ENCODE assay signal across 9 cellular contexts in genomic region chr9:114677418-114677817, GRCh38. TPM values are rescaled to one million over a fixed set of nuclear protein-coding genes. Genes with fewer than 3 reads are reported as not detected.
DNase-seq lines count a peak whose midpoint lies in the region; ATAC-seq and TF ChIP-seq lines count a peak whose summit lies in the region.
"Had no signal": no experiment of that assay in that cellular context is flagged by ENCODE, and none has a peak within 500 bp of the region (broad histone marks: within the 10 kb centered on the region; RNA-seq: fewer than 3 reads in every experiment).

No MANE protein-coding gene starts in this region.

- no peak for ATAC-seq in HG02759 (IDR thresholded peaks at IDR 0.05; ENCODE audit: unreplicated experiment)

- H3K4me3 ChIP-seq in AG09309 (ENCODE audit: control insufficient read depth, low read depth, low read length) = no peak overlapping the region
- H3K4me3 ChIP-seq in SJCRH30 = no peak overlapping the region

- no peak for TF ChIP-seq CTCF in AG09309 (IDR thresholded peaks at IDR 0.05; ENCODE audit: control insufficient read depth, insufficient read depth, low read depth, low read length, missing control alignments)

- H3K27me3 ChIP-seq in SJCRH30 = no peaks in the 10 kb centered on the region

- DNase-seq in AG09309 (ENCODE audit: low read depth) (peak; percentile 99), HT-29 (ENCODE audit: low spot score) (peak; percentile 71), SJCRH30 (peak; percentile 80 to 86), hepatic stellate cell (ENCODE audit: low spot score) (peak; percentile 86), SKM-1 treated with dmso at 0.1 percent for 144 hours (lab: John Stamatoyannopoulos, UW; ENCODE audit: unreplicated experiment) (no peak)
- no peak for DNase-seq in stimulated activated naive CD4-positive, alpha-beta T cell treated with Interleukin-2 at 50 U/mL for 16 hours (lab: John Stamatoyannopoulos, UW)
- DNase-seq in activated naive CD4-positive, alpha-beta T cell (lab: John Stamatoyannopoulos, UW) = no peak
- DNase-seq: NCI-H526 treated with DMSO at 0.1 percent for 48 hours had no signal

- peaks cover 12% of the 10 kb centered on the region for H3K4me1 ChIP-seq in SJCRH30

- no peaks in the 10 kb centered on the region for H3K9me3 ChIP-seq in SJCRH30 (replicated peaks)

- H3K36me3 ChIP-seq in SJCRH30 = no peaks in the 10 kb centered on the region

- no peak overlapping the region for H3K27ac ChIP-seq in SJCRH30

RNA-seq across cellular contexts. Expression of gene TEX48, which starts 4.6 kb away (rescaled TPM):
- not detected in 2 replicates for total RNA-seq in HT-29 (2014; rRNA removed; shearing (Covaris generic))
- total RNA-seq in SJCRH30 (2014; rRNA removed; shearing (Covaris generic)) = not detected in 2 replicates

RNA-seq across cellular contexts. Expression of gene TEX53, which starts 19.8 kb away (rescaled TPM):
- not detected in 2 replicates for total RNA-seq in HT-29 (2014; rRNA removed; shearing (Covaris generic))
- not detected in 2 replicates for total RNA-seq in SJCRH30 (2014; rRNA removed; shearing (Covaris generic))

Comparison
In these comparisons a context has a peak if more than half of its experiments do, and no peak if none do; other contexts are left out.
1. DNase-seq: peak in AG09309 (single experiment), HT-29 (single experiment), SJCRH30 (2 of 2) and hepatic stellate cell (single experiment); none in SKM-1 treated with dmso at 0.1 percent for 144 hours (single experiment), stimulated activated naive CD4-positive, alpha-beta T cell treated with Interleukin-2 at 50 U/mL for 16 hours (single experiment) and activated naive CD4-positive, alpha-beta T cell (0 of 4).